ENCODE assay signal across 18 cellular contexts in genomic region chr18:76994086-76994654, GRCh38.
"Had no signal": no experiment of that assay in that cellular context is flagged by ENCODE, and none has a peak within 500 bp of the region (broad histone marks: within the 10 kb centered on the region; RNA-seq: fewer than 3 reads in every experiment).

No MANE protein-coding gene starts in this region.

- H3K9me3 ChIP-seq: ovary, upper lobe of right lung had no signal

- H3K9me3 Mint-ChIP-seq: activated B cell treated with CpG ODN at 0.5 μM for 24 hours; activated CD8-positive, alpha-beta T cell treated with anti-CD3 and anti-CD28 coated beads for 36 hours; activated naive CD8-positive, alpha-beta T cell treated with anti-CD3 and anti-CD28 coated beads, Interleukin-2, amount 10 ng/mL, durations not matched to agents 7 days and 5 days; dendritic cell treated with granulocyte-macrophage colony-stimulating factor and Interleukin-4, amounts not matched to agents 40 ng/mL and 50 ng/mL, for 4 days; immature natural killer cell had no signal

- H3K27me3 ChIP-seq: brain microvascular endothelial cell, neural progenitor cell, ovary, sigmoid colon, upper lobe of right lung had no signal

- H3K4me3 Mint-ChIP-seq: activated B cell treated with CpG ODN at 0.5 μM for 24 hours; activated CD8-positive, alpha-beta T cell treated with anti-CD3 and anti-CD28 coated beads for 36 hours; activated naive CD8-positive, alpha-beta T cell treated with anti-CD3 and anti-CD28 coated beads, Interleukin-2, amount 10 ng/mL, durations not matched to agents 7 days and 5 days; dendritic cell treated with granulocyte-macrophage colony-stimulating factor and Interleukin-4, amounts not matched to agents 40 ng/mL and 50 ng/mL, for 4 days; immature natural killer cell; neural progenitor cell had no signal

- H3K4me1 ChIP-seq: sigmoid colon, upper lobe of right lung had no signal

- H3K4me3 ChIP-seq: neural progenitor cell, ovary, sigmoid colon, upper lobe of right lung had no signal

- H3K4me1 Mint-ChIP-seq: activated naive CD8-positive, alpha-beta T cell treated with anti-CD3 and anti-CD28 coated beads, Interleukin-2, amount 10 ng/mL, durations not matched to agents 7 days and 5 days had no signal

- H3K27ac Mint-ChIP-seq: activated B cell treated with CpG ODN at 0.5 μM for 24 hours; activated CD8-positive, alpha-beta T cell treated with anti-CD3 and anti-CD28 coated beads for 36 hours; activated naive CD8-positive, alpha-beta T cell treated with anti-CD3 and anti-CD28 coated beads, Interleukin-2, amount 10 ng/mL, durations not matched to agents 7 days and 5 days; neural progenitor cell had no signal

- H3K36me3 ChIP-seq: brain microvascular endothelial cell, neural progenitor cell, ovary, sigmoid colon, upper lobe of right lung had no signal

- DNase-seq: activated B cell treated with CpG ODN at 0.5 μM for 24 hours; activated CD4-positive, alpha-beta T cell treated with anti-CD3 and anti-CD28 coated beads for 48 hours; activated CD8-positive, alpha-beta memory T cell treated with anti-CD3 and anti-CD28 coated beads, Interleukin-2, amount 50 U/mL, for 4 hours; activated CD8-positive, alpha-beta T cell treated with anti-CD3 and anti-CD28 coated beads for 36 hours; activated naive CD4-positive, alpha-beta T cell; activated naive CD8-positive, alpha-beta T cell treated with anti-CD3 and anti-CD28 coated beads, Interleukin-2, amount 10 ng/mL, durations not matched to agents 7 days and 5 days; anterior cingulate cortex; brain microvascular endothelial cell; effector memory CD4-positive, alpha-beta T cell; foreskin melanocyte; immature natural killer cell; left cardiac atrium; ovary; sigmoid colon; stimulated activated naive CD8-positive, alpha-beta T cell treated with anti-CD3 and anti-CD28 coated beads, Interleukin-15, Interleukin-2, amounts not matched to agents 100 U/mL and 50 U/mL, for 24 hours; upper lobe of right lung had no signal

- H3K36me3 Mint-ChIP-seq: activated naive CD8-positive, alpha-beta T cell treated with anti-CD3 and anti-CD28 coated beads, Interleukin-2, amount 10 ng/mL, durations not matched to agents 7 days and 5 days; neural progenitor cell had no signal

- H3K27me3 Mint-ChIP-seq: activated B cell treated with CpG ODN at 0.5 μM for 24 hours; activated CD8-positive, alpha-beta T cell treated with anti-CD3 and anti-CD28 coated beads for 36 hours; dendritic cell treated with granulocyte-macrophage colony-stimulating factor and Interleukin-4, amounts not matched to agents 40 ng/mL and 50 ng/mL, for 4 days had no signal

- ATAC-seq: activated CD8-positive, alpha-beta T cell treated with anti-CD3 and anti-CD28 coated beads for 36 hours; left cardiac atrium; stimulated activated naive CD8-positive, alpha-beta T cell treated with anti-CD3 and anti-CD28 coated beads, Interleukin-15, Interleukin-2, amounts not matched to agents 100 U/mL and 50 U/mL, for 24 hours; upper lobe of right lung had no signal
